ENCODE assay signal across 31 cellular contexts in genomic region chr4:77181737-77182136, GRCh38.
"Had no signal": no experiment of that assay in that cellular context is flagged by ENCODE, and none has a peak within 500 bp of the region (broad histone marks: within the 10 kb centered on the region; RNA-seq: fewer than 3 reads in every experiment).

No MANE protein-coding gene starts in this region.

- H3K4me1 ChIP-seq: pancreas, prostate gland, stomach, testis, thyroid gland, upper lobe of left lung, vagina had no signal

- H3K36me3 ChIP-seq: left ventricle myocardium inferior, pancreas, prostate gland, stomach, thyroid gland, transverse colon, upper lobe of left lung, vagina had no signal

- H3K4me1 Mint-ChIP-seq: immature natural killer cell, natural killer cell had no signal

- H3K27ac Mint-ChIP-seq: immature natural killer cell; mesothelial cell of epicardium; natural killer cell; stimulated activated naive B cell treated with anti-CD40 and anti-IgM and Interleukin-4, amounts not matched to agents 10 μg/mL and 1 μg/mL and 100 μg/mL, for 72 hours had no signal

- ATAC-seq: left colon; natural killer cell; pancreas; right cardiac atrium; sciatic nerve; stimulated activated naive B cell treated with anti-CD40 and anti-IgM and Interleukin-4, amounts not matched to agents 10 μg/mL and 1 μg/mL and 100 μg/mL, for 72 hours; stimulated activated naive CD8-positive, alpha-beta T cell treated with anti-CD3 and anti-CD28 coated beads, Interleukin-15, Interleukin-2, amounts not matched to agents 100 U/mL and 50 U/mL, for 24 hours had no signal

- H3K27me3 Mint-ChIP-seq: naive B cell; stimulated activated naive B cell treated with anti-CD40 and anti-IgM and Interleukin-4, amounts not matched to agents 10 μg/mL and 1 μg/mL and 100 μg/mL, for 72 hours had no signal

- H3K9me3 Mint-ChIP-seq: immature natural killer cell; mesothelial cell of epicardium; naive B cell; natural killer cell; stimulated activated naive B cell treated with anti-CD40 and anti-IgM and Interleukin-4, amounts not matched to agents 10 μg/mL and 1 μg/mL and 100 μg/mL, for 72 hours had no signal

- H3K4me3 ChIP-seq: left ventricle myocardium inferior, lung, pancreas, prostate gland, skin epidermis, stomach, testis, thyroid gland, transverse colon, upper lobe of left lung, vagina had no signal

- H3K36me3 Mint-ChIP-seq: immature natural killer cell; mesothelial cell of epicardium; naive B cell; natural killer cell; stimulated activated naive B cell treated with anti-CD40 and anti-IgM and Interleukin-4, amounts not matched to agents 10 μg/mL and 1 μg/mL and 100 μg/mL, for 72 hours had no signal

- H3K27me3 ChIP-seq: pancreas, stomach, testis, thyroid gland, transverse colon, upper lobe of left lung, vagina had no signal

- DNase-seq: hippocampal formation; immature natural killer cell; kidney; left colon; left ventricle myocardium inferior; mesendoderm; naive B cell; natural killer cell; nucleus accumbens; pancreas; posterior cingulate gyrus; retina; right cardiac atrium; stimulated activated CD4-positive, alpha-beta T cell treated with anti-CD3 and anti-CD28 coated beads, Interleukin-12 subunit alpha, Interleukin-12 subunit beta, amount 100 ng/mL, for 4 hours; stimulated activated CD4-positive, alpha-beta T cell treated with anti-CD3 and anti-CD28 coated beads, Interleukin-15, amount 100 ng/mL, for 24 hours; stimulated activated CD4-positive, alpha-beta T cell treated with anti-CD3 and anti-CD28 coated beads, Interleukin-2, amount 100 ng/mL, for 24 hours; stimulated activated CD4-positive, alpha-beta T cell treated with anti-CD3 and anti-CD28 coated beads, Interleukin-4, amount 100 ng/mL, for 1 hour; stimulated activated naive B cell treated with anti-CD40 and anti-IgM and Interleukin-4, amounts not matched to agents 10 μg/mL and 1 μg/mL and 100 μg/mL, for 72 hours; stimulated activated naive CD8-positive, alpha-beta T cell treated with anti-CD3 and anti-CD28 coated beads, Interleukin-15, Interleukin-2, amounts not matched to agents 100 U/mL and 50 U/mL, for 24 hours; stomach; testis; thyroid gland; transverse colon; upper lobe of left lung had no signal

- H3K9me3 ChIP-seq: left ventricle myocardium inferior, pancreas, prostate gland, stomach, testis, thyroid gland, transverse colon, upper lobe of left lung, vagina had no signal

- H3K27ac ChIP-seq: left ventricle myocardium inferior, pancreas, prostate gland, skin epidermis, stomach, testis, thyroid gland, transverse colon, upper lobe of left lung, vagina had no signal

- H3K4me3 Mint-ChIP-seq: immature natural killer cell; mesothelial cell of epicardium; naive B cell; natural killer cell; stimulated activated naive B cell treated with anti-CD40 and anti-IgM and Interleukin-4, amounts not matched to agents 10 μg/mL and 1 μg/mL and 100 μg/mL, for 72 hours had no signal

- FAIRE-seq: islet of Langerhans, kidney, pancreas had no signal
